In genomic region chr1:81681570-81681969, GRCh38 we compare ENCODE assay signal across 1 cellular context.
TF ChIP-seq lines count a peak whose summit lies in the region.

No MANE protein-coding gene starts in this region.

TF ChIP-seq in GM12878, 131 proteins besides CTCF, POLR2A, EP300 and RAD21 (continued from another document and continues in another):
- TF ChIP-seq ATF3 (IDR thresholded peaks at IDR 0.05; ENCODE audit: borderline replicate concordance, extremely low read depth, low read depth, low read length) = no peak
- no peak for TF ChIP-seq TAF1 (IDR thresholded peaks at IDR 0.05; ENCODE audit: borderline replicate concordance, low read depth, low read length)
- TF ChIP-seq CUX1 (IDR thresholded peaks at IDR 0.05; ENCODE audit: insufficient replicate concordance, low read depth, low read length) = no peak
- no peak for TF ChIP-seq BACH1 (IDR thresholded peaks at IDR 0.05; ENCODE audit: borderline replicate concordance)
- no peak for TF ChIP-seq CBX5 (IDR thresholded peaks at IDR 0.05; ENCODE audit: low read depth)
- TF ChIP-seq, protein P1, sequence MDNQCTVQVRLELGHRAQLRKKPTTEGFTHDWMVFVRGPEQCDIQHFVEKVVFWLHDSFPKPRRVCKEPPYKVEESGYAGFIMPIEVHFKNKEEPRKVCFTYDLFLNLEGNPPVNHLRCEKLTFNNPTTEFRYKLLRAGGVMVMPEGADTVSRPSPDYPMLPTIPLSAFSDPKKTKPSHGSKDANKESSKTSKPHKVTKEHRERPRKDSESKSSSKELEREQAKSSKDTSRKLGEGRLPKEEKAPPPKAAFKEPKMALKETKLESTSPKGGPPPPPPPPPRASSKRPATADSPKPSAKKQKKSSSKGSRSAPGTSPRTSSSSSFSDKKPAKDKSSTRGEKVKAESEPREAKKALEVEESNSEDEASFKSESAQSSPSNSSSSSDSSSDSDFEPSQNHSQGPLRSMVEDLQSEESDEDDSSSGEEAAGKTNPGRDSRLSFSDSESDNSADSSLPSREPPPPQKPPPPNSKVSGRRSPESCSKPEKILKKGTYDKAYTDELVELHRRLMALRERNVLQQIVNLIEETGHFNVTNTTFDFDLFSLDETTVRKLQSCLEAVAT (IDR thresholded peaks at IDR 0.05) = no peak
- TF ChIP-seq STAT1 (conservative IDR thresholded peaks at IDR 0.05) = no peak
- TF ChIP-seq EZH2 (IDR thresholded peaks at IDR 0.05; ENCODE audit: borderline replicate concordance, control insufficient read depth, low read depth, low read length) = no peak
- TF ChIP-seq EGR1 (IDR thresholded peaks at IDR 0.05; ENCODE audit: borderline replicate concordance in 1 of 2, low read depth in 2 of 2, low read length in 2 of 2) = no peak
- no peak for TF ChIP-seq PAX5 (IDR thresholded peaks at IDR 0.05; ENCODE audit: borderline replicate concordance, low read depth, low read length)
- TF ChIP-seq MYC (IDR thresholded peaks at IDR 0.05; ENCODE audit: insufficient read depth, insufficient read length, insufficient replicate concordance, low read length, severe bottlenecking) = no peak
- TF ChIP-seq, protein P2, sequence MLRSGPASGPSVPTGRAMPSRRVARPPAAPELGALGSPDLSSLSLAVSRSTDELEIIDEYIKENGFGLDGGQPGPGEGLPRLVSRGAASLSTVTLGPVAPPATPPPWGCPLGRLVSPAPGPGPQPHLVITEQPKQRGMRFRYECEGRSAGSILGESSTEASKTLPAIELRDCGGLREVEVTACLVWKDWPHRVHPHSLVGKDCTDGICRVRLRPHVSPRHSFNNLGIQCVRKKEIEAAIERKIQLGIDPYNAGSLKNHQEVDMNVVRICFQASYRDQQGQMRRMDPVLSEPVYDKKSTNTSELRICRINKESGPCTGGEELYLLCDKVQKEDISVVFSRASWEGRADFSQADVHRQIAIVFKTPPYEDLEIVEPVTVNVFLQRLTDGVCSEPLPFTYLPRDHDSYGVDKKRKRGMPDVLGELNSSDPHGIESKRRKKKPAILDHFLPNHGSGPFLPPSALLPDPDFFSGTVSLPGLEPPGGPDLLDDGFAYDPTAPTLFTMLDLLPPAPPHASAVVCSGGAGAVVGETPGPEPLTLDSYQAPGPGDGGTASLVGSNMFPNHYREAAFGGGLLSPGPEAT (IDR thresholded peaks at IDR 0.05; ENCODE audit: low read depth) = no peak
- peak; percentile 44; the same call in 1 of the 2 replicates for TF ChIP-seq ATF2 (IDR thresholded peaks at IDR 0.05; ENCODE audit: low read length)
- TF ChIP-seq NFIC (IDR thresholded peaks at IDR 0.05; ENCODE audit: low read depth, low read length) = no peak
- peak; percentile 51; the same call in 1 of the 2 replicates for TF ChIP-seq ZNF384 (IDR thresholded peaks at IDR 0.05; ENCODE audit: borderline replicate concordance, low read depth, low read length)
- TF ChIP-seq SUZ12 (IDR thresholded peaks at IDR 0.05; ENCODE audit: unreplicated experiment) = no peak
- no peak for TF ChIP-seq NRF1 (conservative IDR thresholded peaks at IDR 0.05; ENCODE audit: low read depth, low read length)
- TF ChIP-seq IKZF2 (IDR thresholded peaks at IDR 0.05) = peak; percentile 35 to 42; a peak in 2 of 4 replicates
- TF ChIP-seq TBL1XR1 (IDR thresholded peaks at IDR 0.05; ENCODE audit: low read depth, low read length) = no peak
- TF ChIP-seq ESRRA (IDR thresholded peaks at IDR 0.05; ENCODE audit: low read length) = no peak
- no peak for TF ChIP-seq CEBPB (IDR thresholded peaks at IDR 0.05; ENCODE audit: borderline replicate concordance in 1 of 2, low read depth in 2 of 2, low read length in 2 of 2)
- TF ChIP-seq ASH2L (IDR thresholded peaks at IDR 0.05; ENCODE audit: borderline replicate concordance, low read depth) = no peak
- no peak for TF ChIP-seq POLR2AphosphoS2 (IDR thresholded peaks at IDR 0.05; ENCODE audit: low read depth, low read length)
- peak; percentile 21; the same call in 1 of the 2 replicates for TF ChIP-seq IKZF1 (conservative IDR thresholded peaks at IDR 0.05)
- TF ChIP-seq HDAC2 (IDR thresholded peaks at IDR 0.05) = no peak
- TF ChIP-seq MXI1 (IDR thresholded peaks at IDR 0.05; ENCODE audit: low read depth, low read length) = no peak
- 0 out of 2 replicates have a peak, but pooled peaks have one; percentile 53 for TF ChIP-seq TCF12 (IDR thresholded peaks at IDR 0.05; ENCODE audit: low read depth, low read length)
- TF ChIP-seq, protein P3, sequence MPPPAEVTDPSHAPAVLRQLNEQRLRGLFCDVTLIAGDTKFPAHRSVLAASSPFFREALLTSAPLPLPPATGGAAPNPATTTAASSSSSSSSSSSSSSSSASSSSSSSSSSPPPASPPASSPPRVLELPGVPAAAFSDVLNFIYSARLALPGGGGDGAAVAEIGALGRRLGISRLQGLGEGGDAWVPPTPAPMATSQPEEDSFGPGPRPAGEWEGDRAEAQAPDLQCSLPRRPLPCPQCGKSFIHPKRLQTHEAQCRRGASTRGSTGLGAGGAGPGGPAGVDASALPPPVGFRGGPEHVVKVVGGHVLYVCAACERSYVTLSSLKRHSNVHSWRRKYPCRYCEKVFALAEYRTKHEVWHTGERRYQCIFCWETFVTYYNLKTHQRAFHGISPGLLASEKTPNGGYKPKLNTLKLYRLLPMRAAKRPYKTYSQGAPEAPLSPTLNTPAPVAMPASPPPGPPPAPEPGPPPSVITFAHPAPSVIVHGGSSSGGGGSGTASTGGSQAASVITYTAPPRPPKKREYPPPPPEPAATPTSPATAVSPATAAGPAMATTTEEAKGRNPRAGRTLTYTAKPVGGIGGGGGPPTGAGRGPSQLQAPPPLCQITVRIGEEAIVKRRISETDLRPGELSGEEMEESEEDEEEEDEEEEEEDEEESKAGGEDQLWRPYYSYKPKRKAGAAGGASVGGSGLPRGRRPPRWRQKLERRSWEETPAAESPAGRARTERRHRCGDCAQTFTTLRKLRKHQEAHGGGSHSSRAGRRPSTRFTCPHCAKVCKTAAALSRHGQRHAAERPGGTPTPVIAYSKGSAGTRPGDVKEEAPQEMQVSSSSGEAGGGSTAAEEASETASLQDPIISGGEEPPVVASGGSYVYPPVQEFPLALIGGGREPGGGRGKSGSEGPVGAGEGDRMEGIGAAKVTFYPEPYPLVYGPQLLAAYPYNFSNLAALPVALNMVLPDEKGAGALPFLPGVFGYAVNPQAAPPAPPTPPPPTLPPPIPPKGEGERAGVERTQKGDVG (CRISPR knock-in tag; IDR thresholded peaks at IDR 0.05) = no peak
- TF ChIP-seq, protein P4, sequence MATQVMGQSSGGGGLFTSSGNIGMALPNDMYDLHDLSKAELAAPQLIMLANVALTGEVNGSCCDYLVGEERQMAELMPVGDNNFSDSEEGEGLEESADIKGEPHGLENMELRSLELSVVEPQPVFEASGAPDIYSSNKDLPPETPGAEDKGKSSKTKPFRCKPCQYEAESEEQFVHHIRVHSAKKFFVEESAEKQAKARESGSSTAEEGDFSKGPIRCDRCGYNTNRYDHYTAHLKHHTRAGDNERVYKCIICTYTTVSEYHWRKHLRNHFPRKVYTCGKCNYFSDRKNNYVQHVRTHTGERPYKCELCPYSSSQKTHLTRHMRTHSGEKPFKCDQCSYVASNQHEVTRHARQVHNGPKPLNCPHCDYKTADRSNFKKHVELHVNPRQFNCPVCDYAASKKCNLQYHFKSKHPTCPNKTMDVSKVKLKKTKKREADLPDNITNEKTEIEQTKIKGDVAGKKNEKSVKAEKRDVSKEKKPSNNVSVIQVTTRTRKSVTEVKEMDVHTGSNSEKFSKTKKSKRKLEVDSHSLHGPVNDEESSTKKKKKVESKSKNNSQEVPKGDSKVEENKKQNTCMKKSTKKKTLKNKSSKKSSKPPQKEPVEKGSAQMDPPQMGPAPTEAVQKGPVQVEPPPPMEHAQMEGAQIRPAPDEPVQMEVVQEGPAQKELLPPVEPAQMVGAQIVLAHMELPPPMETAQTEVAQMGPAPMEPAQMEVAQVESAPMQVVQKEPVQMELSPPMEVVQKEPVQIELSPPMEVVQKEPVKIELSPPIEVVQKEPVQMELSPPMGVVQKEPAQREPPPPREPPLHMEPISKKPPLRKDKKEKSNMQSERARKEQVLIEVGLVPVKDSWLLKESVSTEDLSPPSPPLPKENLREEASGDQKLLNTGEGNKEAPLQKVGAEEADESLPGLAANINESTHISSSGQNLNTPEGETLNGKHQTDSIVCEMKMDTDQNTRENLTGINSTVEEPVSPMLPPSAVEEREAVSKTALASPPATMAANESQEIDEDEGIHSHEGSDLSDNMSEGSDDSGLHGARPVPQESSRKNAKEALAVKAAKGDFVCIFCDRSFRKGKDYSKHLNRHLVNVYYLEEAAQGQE (IDR thresholded peaks at IDR 0.05; ENCODE audit: low read depth, low read length) = no peak
- TF ChIP-seq POLR2AphosphoS5 (IDR thresholded peaks at IDR 0.05; ENCODE audit: low read length) = no peak
- peak; percentile 19; the same call in 1 of the 2 replicates for TF ChIP-seq ATF7 (IDR thresholded peaks at IDR 0.05; ENCODE audit: low read depth)
- TF ChIP-seq SREBF1 (IDR thresholded peaks at IDR 0.05; ENCODE audit: low read length) = no peak
- no peak for TF ChIP-seq HCFC1 (IDR thresholded peaks at IDR 0.05; ENCODE audit: low read length)
- peak; percentile 37; the same call in 1 of the 2 replicates for TF ChIP-seq MTA2 (IDR thresholded peaks at IDR 0.05; ENCODE audit: low read depth)
- no peak for TF ChIP-seq MYB (IDR thresholded peaks at IDR 0.05; ENCODE audit: borderline replicate concordance, low read depth, low read length)
- peak; percentile 38; the same call in 1 of the 2 replicates for TF ChIP-seq JUNB (IDR thresholded peaks at IDR 0.05)
- TF ChIP-seq, protein P5, sequence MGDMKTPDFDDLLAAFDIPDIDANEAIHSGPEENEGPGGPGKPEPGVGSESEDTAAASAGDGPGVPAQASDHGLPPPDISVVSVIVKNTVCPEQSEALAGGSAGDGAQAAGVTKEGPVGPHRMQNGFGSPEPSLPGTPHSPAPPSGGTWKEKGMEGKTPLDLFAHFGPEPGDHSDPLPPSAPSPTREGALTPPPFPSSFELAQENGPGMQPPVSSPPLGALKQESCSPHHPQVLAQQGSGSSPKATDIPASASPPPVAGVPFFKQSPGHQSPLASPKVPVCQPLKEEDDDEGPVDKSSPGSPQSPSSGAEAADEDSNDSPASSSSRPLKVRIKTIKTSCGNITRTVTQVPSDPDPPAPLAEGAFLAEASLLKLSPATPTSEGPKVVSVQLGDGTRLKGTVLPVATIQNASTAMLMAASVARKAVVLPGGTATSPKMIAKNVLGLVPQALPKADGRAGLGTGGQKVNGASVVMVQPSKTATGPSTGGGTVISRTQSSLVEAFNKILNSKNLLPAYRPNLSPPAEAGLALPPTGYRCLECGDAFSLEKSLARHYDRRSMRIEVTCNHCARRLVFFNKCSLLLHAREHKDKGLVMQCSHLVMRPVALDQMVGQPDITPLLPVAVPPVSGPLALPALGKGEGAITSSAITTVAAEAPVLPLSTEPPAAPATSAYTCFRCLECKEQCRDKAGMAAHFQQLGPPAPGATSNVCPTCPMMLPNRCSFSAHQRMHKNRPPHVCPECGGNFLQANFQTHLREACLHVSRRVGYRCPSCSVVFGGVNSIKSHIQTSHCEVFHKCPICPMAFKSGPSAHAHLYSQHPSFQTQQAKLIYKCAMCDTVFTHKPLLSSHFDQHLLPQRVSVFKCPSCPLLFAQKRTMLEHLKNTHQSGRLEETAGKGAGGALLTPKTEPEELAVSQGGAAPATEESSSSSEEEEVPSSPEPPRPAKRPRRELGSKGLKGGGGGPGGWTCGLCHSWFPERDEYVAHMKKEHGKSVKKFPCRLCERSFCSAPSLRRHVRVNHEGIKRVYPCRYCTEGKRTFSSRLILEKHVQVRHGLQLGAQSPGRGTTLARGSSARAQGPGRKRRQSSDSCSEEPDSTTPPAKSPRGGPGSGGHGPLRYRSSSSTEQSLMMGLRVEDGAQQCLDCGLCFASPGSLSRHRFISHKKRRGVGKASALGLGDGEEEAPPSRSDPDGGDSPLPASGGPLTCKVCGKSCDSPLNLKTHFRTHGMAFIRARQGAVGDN (IDR thresholded peaks at IDR 0.05) = no peak
- no peak for TF ChIP-seq MTA3 (IDR thresholded peaks at IDR 0.05; ENCODE audit: borderline replicate concordance, low read length)
- no peak for TF ChIP-seq NR2C2 (IDR thresholded peaks at IDR 0.05; ENCODE audit: borderline replicate concordance, control insufficient read depth, insufficient read length, low read depth)
